ENCODE assay signal across 8 cellular contexts in genomic region chr19:15292847-15293582, GRCh38. TPM values are rescaled to one million over a fixed set of nuclear protein-coding genes. Genes with fewer than 3 reads are reported as not detected.
A peak's percentile ranks its signal among the peaks of the same experiment; 100 is the strongest.
DNase-seq lines count a peak whose midpoint lies in the region; ATAC-seq, FAIRE-seq and TF ChIP-seq lines count a peak whose summit lies in the region.
"Had no signal": no experiment of that assay in that cellular context is flagged by ENCODE, and none has a peak within 500 bp of the region (broad histone marks: within the 10 kb centered on the region; RNA-seq: fewer than 3 reads in every experiment).

No MANE protein-coding gene starts in this region.

- H3K36me3 ChIP-seq in gastrocnemius medialis (no peaks in the 10 kb centered on the region), BE2C (peaks cover 3% of the 10 kb centered on the region; the same call in 1 of the 2 replicates)

- H3K4me1 ChIP-seq in gastrocnemius medialis (peaks cover 98 to 99% of the 10 kb centered on the region in 2 donors), BE2C (peaks cover 50% of the 10 kb centered on the region)

- in situ Hi-C loops in gastrocnemius medialis (cut with MboI; ENCODE audit: low sequenced_read_pairs in 4 of 4) = no loop called here

- ATAC-seq in gastrocnemius medialis = peak; percentile 63 to 78
- no peak for ATAC-seq in HG03565 (IDR thresholded peaks at IDR 0.05; ENCODE audit: unreplicated experiment)

- intact Hi-C loops in gastrocnemius medialis (cut with DNase I; ENCODE audit: low total_unique reads) = no loop called here

- peak overlapping the region; percentile 50 to 82 (median 62) for H3K27ac ChIP-seq in gastrocnemius medialis

- H3K27me3 ChIP-seq in gastrocnemius medialis = no peaks in the 10 kb centered on the region
- H3K27me3 ChIP-seq in BE2C = no peaks in the 10 kb centered on the region

- no peak for TF ChIP-seq CTCF in gastrocnemius medialis (IDR thresholded peaks at IDR 0.05 in 4 of 5, conservative IDR thresholded peaks at IDR 0.05 in 1 of 5)
- TF ChIP-seq CTCF in BE2C (IDR thresholded peaks at IDR 0.05; ENCODE audit: low read depth, low read length) = no peak

- FAIRE-seq in GM19239 (lab: Jason Lieb, UNC) = peak; percentile 59

- DNase-seq in GM19239 (ENCODE audit: insufficient read length, low spot score) (no peak), NCI-H446 (lab: John Stamatoyannopoulos, UW) (peak; percentile 1 to 38), erythroblast (lab: John Stamatoyannopoulos, UW) (peak; percentile 66 to 81), gastrocnemius medialis (peak; percentile 40 to 44), BE2C (no peak), SIG-M5 treated with dmso at 0.1 percent for 504 hours (lab: John Stamatoyannopoulos, UW; ENCODE audit: unreplicated experiment) (no peak)
- DNase-seq: GOT3 had no signal

- H3K4me3 ChIP-seq in gastrocnemius medialis (peak overlapping the region in 2 of 4 donors; percentile 2 to 27), BE2C (ENCODE audit: low read depth, low read length) (no peak overlapping the region; the same call in 1 of the 2 replicates)

- peak; percentile 72 for TF ChIP-seq POLR2A in erythroblast (IDR thresholded peaks at IDR 0.05; ENCODE audit: low read length)
- no peak for TF ChIP-seq POLR2A in gastrocnemius medialis (IDR thresholded peaks at IDR 0.05)

- H3K9me3 ChIP-seq in gastrocnemius medialis = no peaks in the 10 kb centered on the region
- H3K9me3 ChIP-seq in BE2C = no peaks in the 10 kb centered on the region

RNA-seq across cellular contexts. Expression of gene BRD4, which starts 39.3 kb away (rescaled TPM):
- total RNA-seq in gastrocnemius medialis = 10 to 100 TPM; 64.8 to 83.2 (median 73.9) TPM
- polyA plus RNA-seq in BE2C (2012; ENCODE audit: insufficient read depth, insufficient read length, low read depth) = 76.3 TPM

Comparison
In these comparisons a context has a peak if more than half of its experiments do, and no peak if none do; other contexts are left out.
1. DNase-seq: peak in NCI-H446 (2 of 2), erythroblast (2 of 2) and gastrocnemius medialis (2 of 2); none in GM19239 (single experiment), BE2C (single experiment) and SIG-M5 treated with dmso at 0.1 percent for 504 hours (single experiment).